ENCODE assay signal across 2 cellular contexts in genomic region chr18:48927286-48928080, GRCh38.
TF ChIP-seq lines count a peak whose summit lies in the region.

No MANE protein-coding gene starts in this region.

TF ChIP-seq in HEK293, 187 proteins besides CTCF, POLR2A, EP300 and RAD21:
- TF ChIP-seq, protein P1, sequence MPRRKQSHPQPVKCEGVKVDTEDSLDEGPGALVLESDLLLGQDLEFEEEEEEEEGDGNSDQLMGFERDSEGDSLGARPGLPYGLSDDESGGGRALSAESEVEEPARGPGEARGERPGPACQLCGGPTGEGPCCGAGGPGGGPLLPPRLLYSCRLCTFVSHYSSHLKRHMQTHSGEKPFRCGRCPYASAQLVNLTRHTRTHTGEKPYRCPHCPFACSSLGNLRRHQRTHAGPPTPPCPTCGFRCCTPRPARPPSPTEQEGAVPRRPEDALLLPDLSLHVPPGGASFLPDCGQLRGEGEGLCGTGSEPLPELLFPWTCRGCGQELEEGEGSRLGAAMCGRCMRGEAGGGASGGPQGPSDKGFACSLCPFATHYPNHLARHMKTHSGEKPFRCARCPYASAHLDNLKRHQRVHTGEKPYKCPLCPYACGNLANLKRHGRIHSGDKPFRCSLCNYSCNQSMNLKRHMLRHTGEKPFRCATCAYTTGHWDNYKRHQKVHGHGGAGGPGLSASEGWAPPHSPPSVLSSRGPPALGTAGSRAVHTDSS (tag by site-specific recombination; IDR thresholded peaks at IDR 0.05): no peak
- TF ChIP-seq, protein P2, sequence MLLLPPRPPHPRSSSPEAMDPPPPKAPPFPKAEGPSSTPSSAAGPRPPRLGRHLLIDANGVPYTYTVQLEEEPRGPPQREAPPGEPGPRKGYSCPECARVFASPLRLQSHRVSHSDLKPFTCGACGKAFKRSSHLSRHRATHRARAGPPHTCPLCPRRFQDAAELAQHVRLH (tag by site-specific recombination; IDR thresholded peaks at IDR 0.05): no peak
- TF ChIP-seq ZNF692 (tag by site-specific recombination; IDR thresholded peaks at IDR 0.05): no peak
- no peak for TF ChIP-seq REPIN1 (tag by site-specific recombination; IDR thresholded peaks at IDR 0.05; ENCODE audit: low read depth)
- TF ChIP-seq KLF16 (tag by site-specific recombination; IDR thresholded peaks at IDR 0.05): no peak
- TF ChIP-seq ZFP69B (tag by site-specific recombination; IDR thresholded peaks at IDR 0.05): no peak
- TF ChIP-seq ZNF830 (tag by site-specific recombination; IDR thresholded peaks at IDR 0.05; ENCODE audit: low read depth): no peak
- TF ChIP-seq ZNF701 (tag by site-specific recombination; IDR thresholded peaks at IDR 0.05): no peak
- no peak for TF ChIP-seq ZNF654 (tag by site-specific recombination; IDR thresholded peaks at IDR 0.05; ENCODE audit: low read depth)
- TF ChIP-seq ZNF274 (IDR thresholded peaks at IDR 0.05; ENCODE audit: low read length): no peak
- no peak for TF ChIP-seq ZNF274 (tag by site-specific recombination; IDR thresholded peaks at IDR 0.05; ENCODE audit: borderline replicate concordance)
- no peak for TF ChIP-seq ZNF704 (tag by site-specific recombination; IDR thresholded peaks at IDR 0.05)
- TF ChIP-seq, protein P3, sequence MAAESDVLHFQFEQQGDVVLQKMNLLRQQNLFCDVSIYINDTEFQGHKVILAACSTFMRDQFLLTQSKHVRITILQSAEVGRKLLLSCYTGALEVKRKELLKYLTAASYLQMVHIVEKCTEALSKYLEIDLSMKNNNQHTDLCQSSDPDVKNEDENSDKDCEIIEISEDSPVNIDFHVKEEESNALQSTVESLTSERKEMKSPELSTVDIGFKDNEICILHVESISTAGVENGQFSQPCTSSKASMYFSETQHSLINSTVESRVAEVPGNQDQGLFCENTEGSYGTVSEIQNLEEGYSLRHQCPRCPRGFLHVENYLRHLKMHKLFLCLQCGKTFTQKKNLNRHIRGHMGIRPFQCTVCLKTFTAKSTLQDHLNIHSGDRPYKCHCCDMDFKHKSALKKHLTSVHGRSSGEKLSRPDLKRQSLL (tag by site-specific recombination; IDR thresholded peaks at IDR 0.05): no peak
- TF ChIP-seq ZNF175 (tag by site-specific recombination; IDR thresholded peaks at IDR 0.05): no peak

TF ChIP-seq in GM12878, 131 proteins besides CTCF, POLR2A, EP300 and RAD21:
- TF ChIP-seq BACH1 (IDR thresholded peaks at IDR 0.05; ENCODE audit: borderline replicate concordance) (no peak), SP1 (IDR thresholded peaks at IDR 0.05; ENCODE audit: low read depth, low read length) (no peak), CUX1 (IDR thresholded peaks at IDR 0.05; ENCODE audit: insufficient replicate concordance, low read depth, low read length) (no peak), MTA3 (IDR thresholded peaks at IDR 0.05; ENCODE audit: borderline replicate concordance, low read length) (no peak), IRF5 (IDR thresholded peaks at IDR 0.05; ENCODE audit: borderline replicate concordance) (no peak), SUPT20H (IDR thresholded peaks at IDR 0.05; ENCODE audit: borderline replicate concordance, control insufficient read depth, low read depth, low read length) (no peak), IKZF1 (conservative IDR thresholded peaks at IDR 0.05) (no peak), JUND (IDR thresholded peaks at IDR 0.05; ENCODE audit: low read depth, low read length) (no peak), MEF2B (IDR thresholded peaks at IDR 0.05; ENCODE audit: partially characterized antibody, poor library complexity, severe bottlenecking) (no peak)
- TF ChIP-seq, protein P4, sequence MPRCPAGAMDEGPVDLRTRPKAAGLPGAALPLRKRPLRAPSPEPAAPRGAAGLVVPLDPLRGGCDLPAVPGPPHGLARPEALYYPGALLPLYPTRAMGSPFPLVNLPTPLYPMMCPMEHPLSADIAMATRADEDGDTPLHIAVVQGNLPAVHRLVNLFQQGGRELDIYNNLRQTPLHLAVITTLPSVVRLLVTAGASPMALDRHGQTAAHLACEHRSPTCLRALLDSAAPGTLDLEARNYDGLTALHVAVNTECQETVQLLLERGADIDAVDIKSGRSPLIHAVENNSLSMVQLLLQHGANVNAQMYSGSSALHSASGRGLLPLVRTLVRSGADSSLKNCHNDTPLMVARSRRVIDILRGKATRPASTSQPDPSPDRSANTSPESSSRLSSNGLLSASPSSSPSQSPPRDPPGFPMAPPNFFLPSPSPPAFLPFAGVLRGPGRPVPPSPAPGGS (IDR thresholded peaks at IDR 0.05; ENCODE audit: borderline replicate concordance, insufficient read depth, low read depth, low read length, poor library complexity, severe bottlenecking): no peak
- TF ChIP-seq, protein P5, sequence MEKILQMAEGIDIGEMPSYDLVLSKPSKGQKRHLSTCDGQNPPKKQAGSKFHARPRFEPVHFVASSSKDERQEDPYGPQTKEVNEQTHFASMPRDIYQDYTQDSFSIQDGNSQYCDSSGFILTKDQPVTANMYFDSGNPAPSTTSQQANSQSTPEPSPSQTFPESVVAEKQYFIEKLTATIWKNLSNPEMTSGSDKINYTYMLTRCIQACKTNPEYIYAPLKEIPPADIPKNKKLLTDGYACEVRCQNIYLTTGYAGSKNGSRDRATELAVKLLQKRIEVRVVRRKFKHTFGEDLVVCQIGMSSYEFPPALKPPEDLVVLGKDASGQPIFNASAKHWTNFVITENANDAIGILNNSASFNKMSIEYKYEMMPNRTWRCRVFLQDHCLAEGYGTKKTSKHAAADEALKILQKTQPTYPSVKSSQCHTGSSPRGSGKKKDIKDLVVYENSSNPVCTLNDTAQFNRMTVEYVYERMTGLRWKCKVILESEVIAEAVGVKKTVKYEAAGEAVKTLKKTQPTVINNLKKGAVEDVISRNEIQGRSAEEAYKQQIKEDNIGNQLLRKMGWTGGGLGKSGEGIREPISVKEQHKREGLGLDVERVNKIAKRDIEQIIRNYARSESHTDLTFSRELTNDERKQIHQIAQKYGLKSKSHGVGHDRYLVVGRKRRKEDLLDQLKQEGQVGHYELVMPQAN (conservative IDR thresholded peaks at IDR 0.05): no peak
TF ChIP-seq in GM12878: peak in this region for 0.
